29 cellular contexts compared by ENCODE assay signal in the genomic region with DNA sequence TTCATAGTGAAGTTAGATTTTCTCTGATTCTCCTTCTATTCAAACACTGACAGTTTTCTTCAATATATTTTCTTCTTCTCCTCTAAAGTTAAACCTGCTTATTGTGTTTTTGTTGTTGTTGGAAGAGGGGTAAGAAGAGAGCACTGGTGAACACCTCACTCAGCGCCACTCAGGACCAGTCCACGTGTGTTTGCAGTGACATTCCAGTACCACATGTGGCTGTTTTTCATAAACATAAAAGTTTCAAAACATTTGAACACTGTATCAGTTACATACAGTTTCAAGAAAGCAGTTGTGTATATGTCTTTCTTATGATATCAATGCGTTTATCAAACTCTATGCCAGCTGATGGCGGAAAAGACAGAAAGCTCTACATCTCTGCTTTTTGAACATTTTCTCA.
"Had no signal": no experiment of that assay in that cellular context is flagged by ENCODE, and none has a peak within 500 bp of the region (broad histone marks: within the 10 kb centered on the region; RNA-seq: fewer than 3 reads in every experiment).

No MANE protein-coding gene starts in this region.

- DNase-seq: colonic mucosa; cortex of kidney; dermis blood vessel endothelial cell; dorsolateral prefrontal cortex; effector CD4-positive, alpha-beta T cell; effector CD8-positive, alpha-beta T cell; effector memory CD4-positive, alpha-beta T cell; effector memory CD8-positive, alpha-beta T cell; endodermal cell; erythroblast; esophagus squamous epithelium; foreskin fibroblast; foreskin keratinocyte; foreskin melanocyte; gastrocnemius medialis; glutamatergic neuron; head of caudate nucleus; heart left ventricle; heart right ventricle had no signal

- H3K27ac Mint-ChIP-seq: dendritic cell treated with granulocyte-macrophage colony-stimulating factor and Interleukin-4, amounts not matched to agents 40 ng/mL and 50 ng/mL, for 4 days; effector memory CD8-positive, alpha-beta T cell; endodermal cell had no signal

- H3K4me3 Mint-ChIP-seq: dendritic cell treated with granulocyte-macrophage colony-stimulating factor and Interleukin-4, amounts not matched to agents 40 ng/mL and 50 ng/mL, for 4 days; effector memory CD8-positive, alpha-beta T cell; endodermal cell had no signal

- H3K27ac ChIP-seq: colonic mucosa, coronary artery, dorsolateral prefrontal cortex, epithelial cell of prostate, esophagus muscularis mucosa, esophagus squamous epithelium, foreskin keratinocyte, gastrocnemius medialis, gastroesophageal sphincter, heart left ventricle, heart right ventricle had no signal

- H3K4me1 Mint-ChIP-seq: endodermal cell had no signal

- H3K4me1 ChIP-seq: colonic mucosa, esophagus muscularis mucosa, esophagus squamous epithelium, gastrocnemius medialis, gastroesophageal sphincter, heart left ventricle, heart right ventricle had no signal

- H3K9me3 Mint-ChIP-seq: dendritic cell treated with granulocyte-macrophage colony-stimulating factor and Interleukin-4, amounts not matched to agents 40 ng/mL and 50 ng/mL, for 4 days; endodermal cell had no signal

- H3K9me3 ChIP-seq: colonic mucosa, esophagus muscularis mucosa, esophagus squamous epithelium, gastrocnemius medialis, gastroesophageal sphincter had no signal

- H3K4me3 ChIP-seq: colonic mucosa, coronary artery, dorsolateral prefrontal cortex, esophagus muscularis mucosa, esophagus squamous epithelium, gastrocnemius medialis, gastroesophageal sphincter, heart left ventricle, heart right ventricle had no signal

- H3K27me3 ChIP-seq: colonic mucosa, dorsolateral prefrontal cortex, esophagus muscularis mucosa, esophagus squamous epithelium, foreskin keratinocyte, gastrocnemius medialis, gastroesophageal sphincter, heart left ventricle, heart right ventricle had no signal

- ATAC-seq: effector memory CD8-positive, alpha-beta T cell; esophagus mucosa; foreskin keratinocyte; gastrocnemius medialis; gastroesophageal sphincter; heart left ventricle; heart right ventricle had no signal

- H3K36me3 ChIP-seq: colonic mucosa, esophagus muscularis mucosa, esophagus squamous epithelium, gastrocnemius medialis, gastroesophageal sphincter, heart left ventricle, heart right ventricle had no signal

- FAIRE-seq: colon, endometrium, endothelial cell of umbilical vein, frontal cortex had no signal

- H3K27me3 Mint-ChIP-seq: dendritic cell treated with granulocyte-macrophage colony-stimulating factor and Interleukin-4, amounts not matched to agents 40 ng/mL and 50 ng/mL, for 4 days; effector memory CD8-positive, alpha-beta T cell had no signal
